Comparison of ENCODE assay signal across 22 cellular contexts in the genomic region with DNA sequence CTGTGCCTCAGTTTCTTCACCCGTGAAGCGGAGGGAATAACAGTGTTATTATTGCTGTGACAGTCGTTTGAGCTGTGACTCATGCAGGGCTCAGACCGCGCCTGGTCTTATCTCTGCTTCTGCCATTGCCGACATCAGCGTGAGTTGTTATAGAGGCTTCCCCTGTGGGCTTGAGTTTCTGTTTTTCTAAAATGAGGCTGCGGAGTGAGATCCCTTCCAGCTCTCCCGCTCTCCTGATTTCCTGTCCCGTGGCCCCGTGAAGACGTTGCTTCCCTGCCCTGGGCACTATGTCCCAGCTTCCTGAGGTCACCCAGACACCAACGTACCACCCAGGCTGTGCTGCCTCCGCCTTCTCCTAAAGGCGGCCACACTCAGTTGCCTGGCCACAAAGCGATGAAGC.
DNase-seq lines count a peak whose midpoint lies in the region; ATAC-seq and TF ChIP-seq lines count a peak whose summit lies in the region.
"Had no signal": no experiment of that assay in that cellular context is flagged by ENCODE, and none has a peak within 500 bp of the region (broad histone marks: within the 10 kb centered on the region; RNA-seq: fewer than 3 reads in every experiment).

No MANE protein-coding gene starts in this region.

- peaks cover 50% of the 10 kb centered on the region for H3K9me3 Mint-ChIP-seq in nephron progenitor cell
- H3K9me3 Mint-ChIP-seq: activated naive CD8-positive, alpha-beta T cell treated with anti-CD3 and anti-CD28 coated beads, Interleukin-2, amount 10 ng/mL, durations not matched to agents 7 days and 5 days had no signal

- no peaks in the 10 kb centered on the region for H3K36me3 ChIP-seq in brain microvascular endothelial cell (replicated peaks)
- H3K36me3 ChIP-seq: colonic mucosa, transverse colon had no signal

- TF ChIP-seq POLR2A in NB4 (IDR thresholded peaks at IDR 0.05; ENCODE audit: extremely low read depth, insufficient read length): no peak

- H3K4me3 ChIP-seq in NB4 (ENCODE audit: low read depth, low read length) (peak overlapping the region; percentile 36), brain microvascular endothelial cell (ENCODE audit: low read depth, low read length) (peak overlapping the region; percentile 17)
- H3K4me3 ChIP-seq: body of pancreas, colonic mucosa, lung, transverse colon had no signal

- no peak for ATAC-seq in HG03025 (IDR thresholded peaks at IDR 0.05; ENCODE audit: low FRiP score, unreplicated experiment)
- ATAC-seq: stimulated activated naive CD8-positive, alpha-beta T cell treated with anti-CD3 and anti-CD28 coated beads, Interleukin-15, Interleukin-2, amounts not matched to agents 100 U/mL and 50 U/mL, for 24 hours had no signal

- in situ Hi-C loops in brain microvascular endothelial cell (cut with HindIII; ENCODE audit: low pct_ligation_motif_present, low sequenced_read_pairs): no loop called here

- H3K27ac ChIP-seq in brain microvascular endothelial cell: peak overlapping the region; percentile 26
- H3K27ac ChIP-seq: body of pancreas, colonic mucosa, transverse colon had no signal

- peaks cover 7% of the 10 kb centered on the region for H3K27me3 Mint-ChIP-seq in nephron progenitor cell (ENCODE audit: low read depth, poor library complexity)
- H3K27me3 Mint-ChIP-seq: activated naive CD8-positive, alpha-beta T cell treated with anti-CD3 and anti-CD28 coated beads, Interleukin-2, amount 10 ng/mL, durations not matched to agents 7 days and 5 days had no signal

- no peak overlapping the region for H3K4me3 Mint-ChIP-seq in nephron progenitor cell
- H3K4me3 Mint-ChIP-seq: activated naive CD8-positive, alpha-beta T cell treated with anti-CD3 and anti-CD28 coated beads, Interleukin-2, amount 10 ng/mL, durations not matched to agents 7 days and 5 days had no signal

- peaks cover 5% of the 10 kb centered on the region for H3K36me3 Mint-ChIP-seq in nephron progenitor cell (ENCODE audit: low read depth)
- H3K36me3 Mint-ChIP-seq: activated naive CD8-positive, alpha-beta T cell treated with anti-CD3 and anti-CD28 coated beads, Interleukin-2, amount 10 ng/mL, durations not matched to agents 7 days and 5 days had no signal

- peaks cover 37% of the 10 kb centered on the region for H3K4me1 Mint-ChIP-seq in nephron progenitor cell
- H3K4me1 Mint-ChIP-seq: activated naive CD8-positive, alpha-beta T cell treated with anti-CD3 and anti-CD28 coated beads, Interleukin-2, amount 10 ng/mL, durations not matched to agents 7 days and 5 days had no signal

- no peaks in the 10 kb centered on the region for H3K27me3 ChIP-seq in brain microvascular endothelial cell (replicated peaks)
- H3K27me3 ChIP-seq: body of pancreas, colonic mucosa, transverse colon had no signal

- peak; percentile 77 for DNase-seq in ELR (ENCODE audit: low read depth)
- DNase-seq in NB4 (ENCODE audit: low read depth): peak; percentile 72
- DNase-seq in brain microvascular endothelial cell: peak; percentile 71
- no peak for DNase-seq in nephron progenitor cell
- DNase-seq in NCI-H2107 treated with DMSO at 0.1 percent for 48 hours (lab: John Stamatoyannopoulos, UW; ENCODE audit: unreplicated experiment): no peak
- no peak for DNase-seq in ecto neural progenitor cell (ENCODE audit: low spot score)
- DNase-seq in GOT3 (lab: John Stamatoyannopoulos, UW): no peak
- DNase-seq: activated CD4-positive, alpha-beta T cell treated with anti-CD3 and anti-CD28 coated beads for 48 hours; activated naive CD8-positive, alpha-beta T cell treated with anti-CD3 and anti-CD28 coated beads, Interleukin-2, amount 10 ng/mL, durations not matched to agents 7 days and 5 days; AML-193; body of pancreas; colonic mucosa; IMR-90; NCI-H1930; NCI-H446; occipital lobe; small intestine; stimulated activated CD4-positive, alpha-beta T cell treated with anti-CD3 and anti-CD28 coated beads, Interleukin-4, amount 100 ng/mL, for 1 hour; stimulated activated naive CD8-positive, alpha-beta T cell treated with anti-CD3 and anti-CD28 coated beads, Interleukin-15, Interleukin-2, amounts not matched to agents 100 U/mL and 50 U/mL, for 24 hours; transverse colon had no signal

- no peak for TF ChIP-seq CTCF in NB4 (IDR thresholded peaks at IDR 0.05; ENCODE audit: low read depth, low read length)
- TF ChIP-seq CTCF in brain microvascular endothelial cell (IDR thresholded peaks at IDR 0.05; ENCODE audit: low read depth, low read length, missing control alignments): no peak
- no peak for TF ChIP-seq CTCF in nephron progenitor cell (IDR thresholded peaks at IDR 0.05)

- H3K27ac Mint-ChIP-seq in nephron progenitor cell: peak overlapping the region; percentile 93
- H3K27ac Mint-ChIP-seq: activated naive CD8-positive, alpha-beta T cell treated with anti-CD3 and anti-CD28 coated beads, Interleukin-2, amount 10 ng/mL, durations not matched to agents 7 days and 5 days had no signal

Comparison
In these comparisons a context has a peak if more than half of its experiments do, and no peak if none do; other contexts are left out.
1. DNase-seq: peak in ELR (single experiment), NB4 (single experiment) and brain microvascular endothelial cell (single experiment); none in nephron progenitor cell (single experiment), NCI-H2107 treated with DMSO at 0.1 percent for 48 hours (single experiment), ecto neural progenitor cell (single experiment) and GOT3 (single experiment).